ENCODE assay signal across 10 cellular contexts in the genomic region with DNA sequence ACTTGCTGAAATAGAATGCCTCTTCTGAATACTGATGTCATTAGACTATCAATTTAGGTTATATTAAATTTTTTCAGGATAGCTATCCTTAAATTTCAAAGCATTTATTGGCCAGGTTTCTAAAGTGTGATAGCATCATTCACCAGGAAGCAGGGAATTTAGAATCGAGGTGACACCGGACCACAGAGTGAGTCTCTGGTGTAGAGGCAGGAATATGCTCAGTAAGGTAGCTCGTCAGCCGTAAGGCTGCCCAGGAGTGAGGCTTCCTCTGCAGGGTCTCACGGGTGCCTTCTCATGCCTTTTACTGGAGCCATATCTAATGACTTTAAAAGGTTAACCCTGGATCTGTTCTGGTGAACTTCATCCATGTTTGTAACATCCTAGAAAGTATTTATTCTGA.
DNase-seq lines count a peak whose midpoint lies in the region; TF ChIP-seq lines count a peak whose summit lies in the region.
"Had no signal": no experiment of that assay in that cellular context is flagged by ENCODE, and none has a peak within 500 bp of the region (broad histone marks: within the 10 kb centered on the region; RNA-seq: fewer than 3 reads in every experiment).

No MANE protein-coding gene starts in this region.

- no peaks in the 10 kb centered on the region for H3K27me3 Mint-ChIP-seq in Caco-2 (ENCODE audit: insufficient read depth, unreplicated experiment)

- intact Hi-C loops in Caco-2 (cut with micrococcal nuclease; ENCODE audit: unreplicated experiment) = no loop called here

- H3K4me3 ChIP-seq in Caco-2 (ENCODE audit: low read depth, low read length) (no peak overlapping the region), rectal smooth muscle tissue (ENCODE audit: low read length) (no peak overlapping the region)
- no peak overlapping the region for H3K4me3 ChIP-seq in effector memory CD4-positive, alpha-beta T cell (ENCODE audit: insufficient read depth, low read depth, low read length, poor library complexity, severe bottlenecking)

- TSS peak; percentile 74 for BruUV-seq in Caco-2 (replicated peaks; lab: Mats Ljungman, UMichigan)

- POLR2A ChIA-PET in Caco-2 (lab: Charles Lee) = interaction anchor here (0.6 to 1.9 kb wide), 3 partner anchors 8 to 71 kb away, joined by 3 to 13 read pairs (median 5); no protein-coding TSS in a partner anchor
- POLR2A ChIA-PET in RWPE1 (lab: Yijun Ruan, JAX; ENCODE audit: low non-redundant PET) = no interaction called here

- H3K9ac ChIP-seq in rectal smooth muscle tissue (ENCODE audit: low read length) = no peak overlapping the region

- H3K27ac ChIP-seq in RWPE1 = peak overlapping the region; percentile 92
- peak overlapping the region; percentile 56 for H3K27ac ChIP-seq in effector memory CD4-positive, alpha-beta T cell (ENCODE audit: insufficient read depth, low read length, poor library complexity, severe bottlenecking)
- H3K27ac ChIP-seq in rectal smooth muscle tissue (ENCODE audit: low read depth, low read length) = peak overlapping the region; percentile 77

- CTCF ChIA-PET in Caco-2 (lab: Charles Lee) (interaction anchor here (1.0 to 1.8 kb wide), 2 partner anchors 8 to 9 kb away, joined by 3 to 12 read pairs; no protein-coding TSS in a partner anchor), RWPE1 (lab: Yijun Ruan, JAX) (no interaction called here)

- H3K27me3 ChIP-seq in Caco-2 (replicated peaks; ENCODE audit: control insufficient read depth, insufficient read depth, low read length) = no peaks in the 10 kb centered on the region
- no peaks in the 10 kb centered on the region for H3K27me3 ChIP-seq in effector memory CD4-positive, alpha-beta T cell (replicated peaks; ENCODE audit: control insufficient read depth, insufficient read depth, low read length, poor library complexity, severe bottlenecking)
- no peaks in the 10 kb centered on the region for H3K27me3 ChIP-seq in rectal smooth muscle tissue (ENCODE audit: control insufficient read depth, insufficient read depth, low read length)

- peak overlapping the region; percentile 58 for H3K4me3 Mint-ChIP-seq in Caco-2 (ENCODE audit: unreplicated experiment)
- H3K4me3 Mint-ChIP-seq: nephron progenitor cell had no signal

- H3K9me3 ChIP-seq in Caco-2 = no peaks in the 10 kb centered on the region
- no peaks in the 10 kb centered on the region for H3K9me3 ChIP-seq in effector memory CD4-positive, alpha-beta T cell (ENCODE audit: control insufficient read depth, low read length)

- no peaks in the 10 kb centered on the region; the same call in 1 of the 2 replicates for H3K36me3 ChIP-seq in Caco-2 (ENCODE audit: control insufficient read depth, insufficient read depth, low read length)
- H3K36me3 ChIP-seq in effector memory CD4-positive, alpha-beta T cell (ENCODE audit: control insufficient read depth, insufficient read depth, low read length) = peaks cover 8% of the 10 kb centered on the region
- peaks cover 6% of the 10 kb centered on the region for H3K36me3 ChIP-seq in rectal smooth muscle tissue (ENCODE audit: control insufficient read depth, insufficient read depth, low read length)

- peaks cover 37% of the 10 kb centered on the region for H3K4me1 ChIP-seq in Caco-2
- H3K4me1 ChIP-seq in effector memory CD4-positive, alpha-beta T cell (ENCODE audit: control insufficient read depth, insufficient read depth, low read length, poor library complexity, severe bottlenecking) = peaks cover 28% of the 10 kb centered on the region
- peaks cover 20% of the 10 kb centered on the region for H3K4me1 ChIP-seq in rectal smooth muscle tissue (ENCODE audit: control insufficient read depth, insufficient read depth, low read length)

- H3K36me3 Mint-ChIP-seq in Caco-2 (ENCODE audit: insufficient read depth, unreplicated experiment) = peaks cover 20% of the 10 kb centered on the region

- peak overlapping the region; percentile 95 for H3K27ac Mint-ChIP-seq in Caco-2 (ENCODE audit: unreplicated experiment)
- H3K27ac Mint-ChIP-seq: nephron progenitor cell had no signal

- H3K9me3 Mint-ChIP-seq in Caco-2 (ENCODE audit: unreplicated experiment) = no peaks in the 10 kb centered on the region

- peaks cover 43% of the 10 kb centered on the region for H3K4me1 Mint-ChIP-seq in Caco-2 (ENCODE audit: low read depth, unreplicated experiment)

- TF ChIP-seq CTCF in Caco-2 (IDR thresholded peaks at IDR 0.05; ENCODE audit: insufficient read depth in 1 of 2, low read depth in 1 of 2, low read length in 1 of 2, severe bottlenecking in 1 of 2, unreplicated experiment in 1 of 2) (no peak), RWPE1 (conservative IDR thresholded peaks at IDR 0.05; ENCODE audit: low read depth) (no peak)

- DNase-seq in Caco-2 = no peak
- no peak for DNase-seq in RWPE1 (ENCODE audit: low spot score)
- DNase-seq in effector memory CD4-positive, alpha-beta T cell = no peak
- DNase-seq in amniotic stem cell (lab: John Stamatoyannopoulos, UW) = no peak
- no peak for DNase-seq in DMS153 treated with DMSO at 0.1 percent for 48 hours (lab: John Stamatoyannopoulos, UW; ENCODE audit: unreplicated experiment)
- no peak for DNase-seq in Kasumi-1 (lab: John Stamatoyannopoulos, UW)
- DNase-seq in SHP77 treated with DMSO at 0.1 percent for 48 hours (lab: John Stamatoyannopoulos, UW) = no peak
- DNase-seq: GDM1, nephron progenitor cell had no signal
